ENCODE assay signal across 9 cellular contexts in the genomic region with DNA sequence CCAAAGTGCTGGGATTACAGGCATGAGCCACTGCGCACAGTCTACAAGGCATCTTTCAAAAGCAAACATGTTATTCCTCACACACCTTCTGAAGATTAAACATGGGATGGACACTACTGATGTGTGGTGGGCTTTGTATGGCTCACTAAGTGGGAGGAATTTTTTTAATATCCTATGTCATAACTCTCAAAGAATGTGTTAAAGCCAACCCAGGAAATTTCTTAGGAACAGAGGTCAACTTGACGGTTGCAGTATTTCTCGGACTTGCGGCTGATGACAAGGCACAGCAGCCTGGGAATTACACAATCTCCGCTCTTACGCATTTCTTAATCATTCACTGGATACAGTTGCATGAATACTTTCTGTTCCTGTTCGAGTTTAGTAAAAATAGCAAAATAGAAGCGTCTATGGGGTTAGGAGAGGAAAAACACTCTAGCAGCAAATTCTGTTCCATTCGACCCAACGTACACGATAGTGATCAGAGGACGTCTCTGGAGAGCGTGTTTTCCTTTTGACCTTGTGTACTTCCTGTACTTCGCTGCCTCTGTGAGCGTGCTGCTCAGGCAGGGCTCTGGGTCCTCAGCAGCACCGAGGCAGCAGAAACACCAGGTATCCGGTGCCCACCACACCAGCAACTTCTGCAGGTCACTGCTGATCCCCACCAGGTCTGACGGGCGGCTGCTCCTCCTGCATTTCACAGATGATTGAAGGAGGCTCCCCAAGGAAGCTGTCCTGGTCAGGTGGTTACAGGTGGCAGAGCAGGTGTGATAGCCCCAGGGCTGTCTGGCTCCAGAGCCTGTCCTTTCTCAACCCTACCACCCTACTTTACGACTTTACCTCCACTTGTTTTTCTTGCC.
A peak's percentile ranks its signal among the peaks of the same experiment; 100 is the strongest.
DNase-seq lines count a peak whose midpoint lies in the region; FAIRE-seq and TF ChIP-seq lines count a peak whose summit lies in the region.
"Had no signal": no experiment of that assay in that cellular context is flagged by ENCODE, and none has a peak within 500 bp of the region (broad histone marks: within the 10 kb centered on the region; RNA-seq: fewer than 3 reads in every experiment).

No MANE protein-coding gene starts in this region.

- no peaks in the 10 kb centered on the region for H3K27me3 ChIP-seq in HL-60 (ENCODE audit: insufficient read depth, poor library complexity, severe bottlenecking)
- no peaks in the 10 kb centered on the region for H3K27me3 ChIP-seq in endocrine pancreas (ENCODE audit: control insufficient read depth, insufficient read depth, low read length)
- H3K27me3 ChIP-seq in mucosa of stomach (ENCODE audit: control insufficient read depth, insufficient read depth, low read length), result no peaks in the 10 kb centered on the region

- in situ Hi-C loops in GM18951 (cut with MboI; ENCODE audit: low sequenced_read_pairs, unreplicated experiment), result no loop called here

- TF ChIP-seq CTCF in AG09319 (IDR thresholded peaks at IDR 0.05; ENCODE audit: low read depth, low read length) (no peak), HL-60 (IDR thresholded peaks at IDR 0.05; ENCODE audit: insufficient read depth, low read length) (no peak)

- no peak for FAIRE-seq in urothelium cell line (lab: Jason Lieb, UNC)

- H3K36me3 ChIP-seq in endocrine pancreas (ENCODE audit: control insufficient read depth, insufficient read depth, low read length) (no peaks in the 10 kb centered on the region), mucosa of stomach (ENCODE audit: control insufficient read depth, insufficient read depth, low read length) (no peaks in the 10 kb centered on the region)

- peak; percentile 53 for TF ChIP-seq POLR2A in GM18951 (IDR thresholded peaks at IDR 0.05; ENCODE audit: extremely low read depth, insufficient read depth, insufficient read length)

- H3K4me1 ChIP-seq in endocrine pancreas (ENCODE audit: control insufficient read depth, insufficient read depth, low read length) (no peaks in the 10 kb centered on the region), mucosa of stomach (ENCODE audit: control insufficient read depth, insufficient read depth, low read length) (peaks cover 4% of the 10 kb centered on the region)

- H3K9me3 ChIP-seq in endocrine pancreas (ENCODE audit: control insufficient read depth, low read length) (no peaks in the 10 kb centered on the region), mucosa of stomach (ENCODE audit: control insufficient read depth, low read length) (no peaks in the 10 kb centered on the region)

- H3K9ac ChIP-seq in endocrine pancreas (ENCODE audit: control insufficient read depth, insufficient read depth, low read length) (no peak overlapping the region), mucosa of stomach (ENCODE audit: low read length) (peak overlapping the region; percentile 57)
- H3K9ac ChIP-seq: KMS-11 had no signal

- H3K27ac ChIP-seq in HL-60 (replicated peaks), result peak overlapping the region; percentile 97
- H3K27ac ChIP-seq: KMS-11 had no signal

- H3K4me3 ChIP-seq in HL-60 (replicated peaks; ENCODE audit: insufficient read depth, low read length), result peak overlapping the region; percentile 12; the same call in 1 of the 2 replicates
- peak overlapping the region; percentile 68 for H3K4me3 ChIP-seq in endocrine pancreas (ENCODE audit: control insufficient read depth, insufficient read depth, low read length)
- H3K4me3 ChIP-seq in mucosa of stomach (ENCODE audit: low read length), result no peak overlapping the region

- DNase-seq in AG09319 (ENCODE audit: extremely low read depth, low read depth) (peak; percentile 85), HL-60 (ENCODE audit: low read depth in 1 of 2, low spot score in 1 of 2) (peak; percentile 92 to 100), UCSD-AML1 (lab: John Stamatoyannopoulos, UW; ENCODE audit: unreplicated experiment) (peak; percentile 45), urothelium cell line (ENCODE audit: low spot score) (peak; percentile 77), cerebellar cortex (ENCODE audit: low spot score) (no peak)
